Comparison of ENCODE assay signal across 8 cellular contexts in genomic region chr9:137619240-137620090, GRCh38. TPM values are rescaled to one million over a fixed set of nuclear protein-coding genes. Genes with fewer than 3 reads are reported as not detected.
A peak's percentile ranks its signal among the peaks of the same experiment; 100 is the strongest.
DNase-seq lines count a peak whose midpoint lies in the region; ATAC-seq and TF ChIP-seq lines count a peak whose summit lies in the region.

No MANE protein-coding gene starts in this region.

- H3K27ac ChIP-seq in heart left ventricle (peak overlapping the region; percentile 7 to 92 (median 84)), prostate gland (peak overlapping the region; percentile 84 to 85)

- H3K4me3 Mint-ChIP-seq in activated naive CD4-positive, alpha-beta T cell treated with anti-CD3 and anti-CD28 coated beads, Interleukin-2, amount 50 U/mL, for 24 hours: peak overlapping the region; percentile 90

- H3K4me3 ChIP-seq in heart left ventricle (peak overlapping the region; percentile 54 to 97 (median 80)), prostate gland (peak overlapping the region; percentile 61 to 76)

- H3K27me3 ChIP-seq in heart left ventricle (no peaks in the 10 kb centered on the region), prostate gland (replicated peaks; ENCODE audit: insufficient read depth) (no peaks in the 10 kb centered on the region)

- intact Hi-C loops in heart left ventricle (cut with DNase I) (loop anchor here in 3 of 10 donors (2.0 to 10.0 kb wide), 4 partner anchors 41 to 67 kb away; partner anchors contain the start of gene DPH7 (in 2 of the 3)), prostate gland (cut with DNase I) (no loop called here)

- peaks cover 3% of the 10 kb centered on the region for H3K36me3 Mint-ChIP-seq in activated naive CD4-positive, alpha-beta T cell treated with anti-CD3 and anti-CD28 coated beads, Interleukin-2, amount 50 U/mL, for 24 hours

- WGBS in heart left ventricle, 4 donors: 1 to 3% (median 1%) methylated on average over 24 to 58 of the region's 58 CpGs
- 1% methylated on average over 44 of the region's 58 CpGs for WGBS in prostate gland

- no peaks in the 10 kb centered on the region for H3K9me3 Mint-ChIP-seq in activated naive CD4-positive, alpha-beta T cell treated with anti-CD3 and anti-CD28 coated beads, Interleukin-2, amount 50 U/mL, for 24 hours

- TF ChIP-seq POLR2A in heart left ventricle (IDR thresholded peaks at IDR 0.05) (no peak), prostate gland (IDR thresholded peaks at IDR 0.05) (peak; percentile 13)

- ATAC-seq in GM21737 (IDR thresholded peaks at IDR 0.05; ENCODE audit: unreplicated experiment) (peak; percentile 8), heart left ventricle (peak in 3 of 4 donors; percentile 2 to 21 (median 4))

- peaks cover 48% of the 10 kb centered on the region for H3K4me1 Mint-ChIP-seq in activated naive CD4-positive, alpha-beta T cell treated with anti-CD3 and anti-CD28 coated beads, Interleukin-2, amount 50 U/mL, for 24 hours

- DNase-seq in NCI-H2171 treated with DMSO at 0.1 percent for 48 hours (lab: John Stamatoyannopoulos, UW) (peak; percentile 40), NCI-H2171 (lab: John Stamatoyannopoulos, UW) (no peak), LoVo (ENCODE audit: low spot score) (peak; percentile 37), heart left ventricle (no peak), prostate gland (ENCODE audit: low spot score) (no peak), DMS153 (lab: John Stamatoyannopoulos, UW) (no peak)

- peak overlapping the region; percentile 92 for H3K27ac Mint-ChIP-seq in activated naive CD4-positive, alpha-beta T cell treated with anti-CD3 and anti-CD28 coated beads, Interleukin-2, amount 50 U/mL, for 24 hours

- H3K27me3 Mint-ChIP-seq in activated naive CD4-positive, alpha-beta T cell treated with anti-CD3 and anti-CD28 coated beads, Interleukin-2, amount 50 U/mL, for 24 hours: no peaks in the 10 kb centered on the region

- peaks cover 0 to 29% (median 23%) of the 10 kb centered on the region in 9 donors for H3K36me3 ChIP-seq in heart left ventricle
- no peaks in the 10 kb centered on the region for H3K36me3 ChIP-seq in prostate gland

- H3K9me3 ChIP-seq in heart left ventricle (no peaks in the 10 kb centered on the region), prostate gland (no peaks in the 10 kb centered on the region)

- TF ChIP-seq CTCF in heart left ventricle (IDR thresholded peaks at IDR 0.05): no peak
- no peak for TF ChIP-seq CTCF in prostate gland (IDR thresholded peaks at IDR 0.05)

- H3K4me1 ChIP-seq in heart left ventricle (peaks cover 4 to 52% (median 39%) of the 10 kb centered on the region in 12 donors), prostate gland (replicated peaks) (peaks cover 21% of the 10 kb centered on the region)

RNA-seq across cellular contexts. Expression of gene EHMT1, which starts 0.7 kb away (rescaled TPM):
- total RNA-seq in heart left ventricle (10 to 100 TPM; 27.8 to 55.9 (median 32.0) TPM), prostate gland (100 to 1,000 TPM in 1 of 2 donors, 10 to 100 TPM in 1; 81.3 to 149 TPM)
- polyA plus RNA-seq in heart left ventricle: 10 to 100 TPM; 24.5 to 27.1 TPM

RNA-seq across cellular contexts. Expression of gene ARRDC1, which starts 14.0 kb away (rescaled TPM):
- total RNA-seq in heart left ventricle (10 to 100 TPM; 14.1 to 43.6 (median 20.7) TPM), prostate gland (100 to 1,000 TPM; 123 to 126 TPM)
- polyA plus RNA-seq in heart left ventricle: 10 to 100 TPM; 23.2 to 42.6 TPM

RNA-seq across cellular contexts. Expression of gene ZMYND19, which starts 29.2 kb away (rescaled TPM):
- 10 to 100 TPM in 4 of 9 donors, 1 to 10 TPM in 5; 6.8 to 19.9 (median 9.4) TPM for total RNA-seq in heart left ventricle
- 10 to 100 TPM; 12.0 to 20.5 TPM for polyA plus RNA-seq in heart left ventricle
- total RNA-seq in prostate gland: 10 to 100 TPM; 20.8 to 34.8 TPM

RNA-seq across cellular contexts. Expression of gene DPH7, which starts 40.7 kb away (rescaled TPM):
- total RNA-seq in heart left ventricle (10 to 100 TPM; 12.6 to 22.0 (median 16.7) TPM), prostate gland (10 to 100 TPM; 34.3 to 62.4 TPM)
- polyA plus RNA-seq in heart left ventricle: 10 to 100 TPM; 13.1 to 23.7 TPM

Comparison
In these comparisons a context has a peak if more than half of its experiments do, and no peak if none do; other contexts are left out.
1. DNase-seq: peak in NCI-H2171 treated with DMSO at 0.1 percent for 48 hours (single experiment) and LoVo (single experiment); none in NCI-H2171 (single experiment), heart left ventricle (0 of 5), prostate gland (single experiment) and DMS153 (single experiment).